In the genomic region with DNA sequence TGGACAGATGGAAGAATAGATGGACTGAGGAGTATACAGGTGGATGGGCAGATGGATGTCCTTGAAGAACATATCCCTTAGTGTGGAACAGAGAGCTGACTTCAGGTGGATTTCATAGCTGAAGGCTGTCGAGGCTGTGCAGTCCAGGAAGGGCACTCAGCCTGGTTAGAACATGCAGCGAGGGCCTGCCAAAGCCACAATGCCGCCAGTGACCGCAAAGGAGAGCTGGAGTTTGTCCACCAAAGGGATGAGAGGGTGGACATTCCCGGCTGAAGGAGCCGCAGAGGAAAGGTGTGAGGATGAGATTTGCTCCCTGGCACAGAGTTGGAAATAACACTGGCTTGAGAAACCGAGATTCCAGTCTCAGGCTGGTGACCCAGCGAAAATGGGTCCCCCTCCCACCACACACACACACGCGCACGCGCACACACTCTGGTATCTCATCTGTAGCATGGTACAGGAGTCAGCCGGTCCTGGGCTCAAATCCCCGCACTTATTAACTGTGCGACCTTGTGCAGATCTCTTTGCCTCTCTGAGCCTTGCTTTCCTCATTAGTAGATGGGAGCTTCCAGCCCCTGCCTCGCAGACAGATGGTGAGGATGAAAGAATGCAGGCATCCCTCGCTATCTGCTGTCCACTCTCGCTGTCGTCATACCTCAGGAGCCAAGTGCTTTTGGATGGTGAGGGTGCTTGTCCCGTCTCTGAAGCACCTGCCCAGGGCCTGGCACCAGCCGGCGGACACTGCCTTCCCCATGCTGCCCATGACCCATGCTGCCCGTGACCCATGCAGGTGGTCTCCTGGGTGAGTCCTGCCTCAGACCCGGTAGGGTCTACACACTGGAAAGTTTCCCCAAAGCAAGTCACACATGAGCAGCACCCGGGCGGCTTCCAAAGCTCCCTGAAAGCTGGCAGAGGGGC, we compare ENCODE assay signal across 31 cellular contexts. TPM values are rescaled to one million over a fixed set of nuclear protein-coding genes. Genes with fewer than 3 reads are reported as not detected.
"Had no signal": no experiment of that assay in that cellular context is flagged by ENCODE, and none has a peak within 500 bp of the region (broad histone marks: within the 10 kb centered on the region; RNA-seq: fewer than 3 reads in every experiment).

No MANE protein-coding gene starts in this region.

- H3K4me3 Mint-ChIP-seq: activated CD4-positive, alpha-beta memory T cell treated with anti-CD3 and anti-CD28 coated beads for 36 hours; activated CD4-positive, alpha-beta T cell treated with anti-CD3 and anti-CD28 coated beads, Interleukin-2, amount 10 ng/mL, durations not matched to agents 24 days and 14 days; activated naive CD4-positive, alpha-beta T cell treated with anti-CD3 and anti-CD28 coated beads, Interleukin-2, amount 10 ng/mL, durations not matched to agents 7 days and 5 days; activated T-helper 1 cell treated with anti-CD3 and anti-CD28 coated beads, Interleukin-12 subunit alpha, Interleukin-12 subunit beta, Interleukin-2, Interleukin-4 antibody, amounts not matched to agents 30 ng/mL and 10 ng/mL and 1 ng/mL, durations not matched to agents 14 hours and 24 hours and 36 hours; mesothelial cell of epicardium; naive thymus-derived CD4-positive, alpha-beta T cell had no signal

- H3K36me3 ChIP-seq: gastrocnemius medialis, neutrophil, right lobe of liver, thoracic aorta, uterus had no signal

- H2AFZ ChIP-seq: hepatocyte had no signal

- H3K27me3 ChIP-seq: right lobe of liver, uterus had no signal

- H3K27ac ChIP-seq: coronary artery, gastrocnemius medialis, hepatocyte, neutrophil, right lobe of liver, thoracic aorta, uterus had no signal

- H3K4me2 ChIP-seq: hepatocyte had no signal

- H3K4me1 ChIP-seq: gastrocnemius medialis, right lobe of liver, uterus had no signal

- ATAC-seq: gastrocnemius medialis; naive thymus-derived CD4-positive, alpha-beta T cell; right lobe of liver; stimulated activated naive CD8-positive, alpha-beta T cell treated with anti-CD3 and anti-CD28 coated beads, Interleukin-15, Interleukin-2, amounts not matched to agents 100 U/mL and 50 U/mL, for 24 hours had no signal

- H3K4me3 ChIP-seq: coronary artery, dorsolateral prefrontal cortex, gastrocnemius medialis, hepatocyte, right lobe of liver, thoracic aorta, uterus had no signal

- H3K9me3 ChIP-seq: gastrocnemius medialis, neutrophil, right lobe of liver, thoracic aorta, uterus had no signal

- H3K9me3 Mint-ChIP-seq: activated CD4-positive, alpha-beta memory T cell treated with anti-CD3 and anti-CD28 coated beads for 36 hours; activated CD4-positive, alpha-beta T cell treated with anti-CD3 and anti-CD28 coated beads, Interleukin-2, amount 10 ng/mL, durations not matched to agents 24 days and 14 days; activated naive CD4-positive, alpha-beta T cell treated with anti-CD3 and anti-CD28 coated beads, Interleukin-2, amount 10 ng/mL, durations not matched to agents 7 days and 5 days; activated T-helper 1 cell treated with anti-CD3 and anti-CD28 coated beads, Interleukin-12 subunit alpha, Interleukin-12 subunit beta, Interleukin-2, Interleukin-4 antibody, amounts not matched to agents 30 ng/mL and 10 ng/mL and 1 ng/mL, durations not matched to agents 14 hours and 24 hours and 36 hours; mesothelial cell of epicardium had no signal

- H3K36me3 Mint-ChIP-seq: activated CD4-positive, alpha-beta memory T cell treated with anti-CD3 and anti-CD28 coated beads for 36 hours; activated naive CD4-positive, alpha-beta T cell treated with anti-CD3 and anti-CD28 coated beads, Interleukin-2, amount 10 ng/mL, durations not matched to agents 7 days and 5 days; mesothelial cell of epicardium; naive thymus-derived CD4-positive, alpha-beta T cell had no signal

- DNase-seq: activated CD4-positive, alpha-beta memory T cell treated with anti-CD3 and anti-CD28 coated beads for 36 hours; activated CD4-positive, alpha-beta T cell treated with anti-CD3 and anti-CD28 coated beads, Interleukin-2, amount 10 ng/mL, durations not matched to agents 24 days and 14 days; activated CD4-positive, CD25-positive, alpha-beta regulatory T cell treated with anti-CD3 and anti-CD28 coated beads, Interleukin-2, amount 50 U/mL, for 72 hours; activated CD8-positive, alpha-beta memory T cell treated with anti-CD3 and anti-CD28 coated beads, Interleukin-2, amount 50 U/mL, for 4 hours; activated effector memory CD4-positive, alpha-beta T cell treated with anti-CD3 and anti-CD28 coated beads, Interleukin-2, amount 50 U/mL, for 16 hours; activated naive CD4-positive, alpha-beta T cell treated with anti-CD3 and anti-CD28 coated beads, Interleukin-2, amount 10 ng/mL, durations not matched to agents 7 days and 5 days; activated T-cell treated with anti-CD3 and anti-CD28 coated beads, Interleukin-2, amount 50 U/mL, for 1 hour; amniotic stem cell; effector memory CD4-positive, alpha-beta T cell; gastrocnemius medialis; glutamatergic neuron; islet precursor cell; naive thymus-derived CD4-positive, alpha-beta T cell; right lobe of liver; stimulated activated CD4-positive, alpha-beta T cell treated with anti-CD3 and anti-CD28 coated beads, Interleukin-2, amount 100 ng/mL, for 48 hours; stimulated activated naive CD8-positive, alpha-beta T cell treated with anti-CD3 and anti-CD28 coated beads, Interleukin-15, Interleukin-2, amounts not matched to agents 100 U/mL and 50 U/mL, for 24 hours; trophoblast cell; uterus had no signal

- H3K79me2 ChIP-seq: hepatocyte had no signal

- H3K27ac Mint-ChIP-seq: activated CD4-positive, alpha-beta memory T cell treated with anti-CD3 and anti-CD28 coated beads for 36 hours; activated CD4-positive, alpha-beta T cell treated with anti-CD3 and anti-CD28 coated beads, Interleukin-2, amount 10 ng/mL, durations not matched to agents 24 days and 14 days; activated naive CD4-positive, alpha-beta T cell treated with anti-CD3 and anti-CD28 coated beads, Interleukin-2, amount 10 ng/mL, durations not matched to agents 7 days and 5 days; activated T-helper 1 cell treated with anti-CD3 and anti-CD28 coated beads, Interleukin-12 subunit alpha, Interleukin-12 subunit beta, Interleukin-2, Interleukin-4 antibody, amounts not matched to agents 30 ng/mL and 10 ng/mL and 1 ng/mL, durations not matched to agents 14 hours and 24 hours and 36 hours; mesothelial cell of epicardium; naive thymus-derived CD4-positive, alpha-beta T cell had no signal

RNA-seq across cellular contexts. Expression of a gene that starts 55.4 kb away (rescaled TPM):
- total RNA-seq: activated CD4-positive, alpha-beta T cell treated with anti-CD3 and anti-CD28 coated beads, Interleukin-2, amount 10 ng/mL, durations not matched to agents 24 days and 14 days; activated CD8-positive, alpha-beta memory T cell treated with anti-CD3 and anti-CD28 coated beads for 36 hours; epithelial cell of proximal tubule; hepatocyte; liver; osteocyte; renal cortical epithelial cell; right lobe of liver; skeletal muscle tissue had no signal
- polyA plus RNA-seq: liver; naive thymus-derived CD4-positive, alpha-beta T cell had no signal
